8 cellular contexts compared by ENCODE assay signal in the genomic region with DNA sequence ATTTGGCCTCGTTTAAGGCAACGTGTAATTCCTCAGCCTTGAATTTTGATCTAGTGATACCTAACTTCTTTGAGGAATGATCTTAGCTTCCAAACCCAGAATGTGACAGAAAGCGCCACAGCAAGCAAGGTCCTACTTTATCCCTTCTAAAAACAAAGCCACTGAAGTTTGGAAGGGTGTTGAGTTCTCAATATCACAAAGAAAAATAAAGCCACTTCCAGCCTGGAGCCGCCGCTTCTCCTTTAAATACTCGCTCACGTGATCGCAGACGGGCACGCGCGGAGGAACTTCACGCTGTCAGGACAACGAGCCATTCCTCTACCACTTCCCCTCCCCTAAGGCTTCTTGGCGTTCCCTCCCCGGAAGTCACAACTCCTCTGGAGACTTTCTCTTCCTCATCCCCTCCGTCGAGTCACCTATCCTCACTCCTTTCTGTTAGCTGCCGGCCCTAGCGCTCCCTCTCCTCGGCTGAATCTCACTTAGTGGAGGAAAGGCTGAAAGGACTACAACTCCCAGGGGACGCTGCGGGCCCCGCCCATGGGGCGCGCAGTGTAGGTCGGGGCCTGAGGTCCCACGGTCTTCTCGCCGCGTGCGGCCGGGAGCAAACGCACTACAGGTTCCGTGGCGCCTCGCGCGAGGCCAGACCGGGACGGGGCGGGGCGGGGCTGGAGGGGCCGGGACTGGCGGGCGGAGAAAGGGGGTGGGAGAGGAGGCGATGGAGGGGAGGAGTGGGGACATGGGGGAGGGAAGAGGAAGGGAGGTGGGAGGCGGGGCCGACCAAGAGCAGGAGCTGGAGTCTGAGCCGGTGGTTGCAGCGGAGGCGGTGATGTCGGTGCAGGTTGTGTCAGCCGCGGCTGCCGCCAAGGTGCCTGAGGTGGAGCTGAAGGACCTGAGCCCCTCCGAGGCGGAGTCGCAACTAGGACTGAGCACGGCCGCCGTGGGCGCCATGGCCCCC. TPM values are rescaled to one million over a fixed set of nuclear protein-coding genes. Genes with fewer than 3 reads are reported as not detected.
DNase-seq lines count a peak whose midpoint lies in the region; ATAC-seq, FAIRE-seq and TF ChIP-seq lines count a peak whose summit lies in the region.

A gene (plus strand): TSS at position 780 of the 955 bp plus-strand sequence.

- H3K36me3 ChIP-seq in bronchial epithelial cell (ENCODE audit: control insufficient read depth, insufficient read depth, low read length) (no peaks in the 10 kb centered on the region), smooth muscle cell (ENCODE audit: low read depth) (no peaks in the 10 kb centered on the region)

- WGBS in smooth muscle cell (ENCODE audit: low lambda C conversion rate) = 1% methylated on average over 53 of the region's 63 CpGs

- no peaks in the 10 kb centered on the region for H3K9me3 ChIP-seq in smooth muscle cell (replicated peaks; ENCODE audit: low read depth)

- peak within 1 kb of the TSS; percentile 59 for H3K4me3 ChIP-seq in AG09309 (ENCODE audit: control insufficient read depth, low read depth, low read length)
- H3K4me3 ChIP-seq in WI38 (ENCODE audit: low read depth, low read length) = peak within 1 kb of the TSS; percentile 78
- peak within 1 kb of the TSS; percentile 87 for H3K4me3 ChIP-seq in bronchial epithelial cell (ENCODE audit: low read depth, low read length)
- H3K4me3 ChIP-seq in smooth muscle cell = peak within 1 kb of the TSS; percentile 56

- FAIRE-seq in bronchial epithelial cell (lab: Jason Lieb, UNC) = no peak

- H3K9ac ChIP-seq in smooth muscle cell (ENCODE audit: low read depth) = peak within 1 kb of the TSS; percentile 55

- no peak for TF ChIP-seq CTCF in AG09309 (IDR thresholded peaks at IDR 0.05; ENCODE audit: control insufficient read depth, insufficient read depth, low read depth, low read length, missing control alignments)
- TF ChIP-seq CTCF in WI38 (IDR thresholded peaks at IDR 0.05; ENCODE audit: low read depth, low read length) = no peak
- no peak for TF ChIP-seq CTCF in bronchial epithelial cell (IDR thresholded peaks at IDR 0.05; ENCODE audit: insufficient read depth, low read length, severe bottlenecking)
- no peak for TF ChIP-seq CTCF in smooth muscle cell (IDR thresholded peaks at IDR 0.05; ENCODE audit: borderline replicate concordance, insufficient read depth, poor library complexity, severe bottlenecking)

- peak within 1 kb of the TSS; percentile 83 for H3K4me2 ChIP-seq in smooth muscle cell

- H4K20me1 ChIP-seq in smooth muscle cell (ENCODE audit: low read depth) = no peaks in the 10 kb centered on the region

- ATAC-seq in GM19023 (IDR thresholded peaks at IDR 0.05; ENCODE audit: unreplicated experiment) (peak; percentile 92), HG03196 (IDR thresholded peaks at IDR 0.05; ENCODE audit: unreplicated experiment) (peak; percentile 90)

- peaks cover 18% of the 10 kb centered on the region for H3K4me1 ChIP-seq in smooth muscle cell (ENCODE audit: low read depth)

- peak within 1 kb of the TSS; percentile 50 for H3K27ac ChIP-seq in smooth muscle cell (ENCODE audit: low read depth)

- H3K27me3 ChIP-seq in bronchial epithelial cell (ENCODE audit: control insufficient read depth, insufficient read depth, low read length) (no peaks in the 10 kb centered on the region), smooth muscle cell (ENCODE audit: low read depth) (no peaks in the 10 kb centered on the region)

- peak within 1 kb of the TSS; percentile 93 for H2AFZ ChIP-seq in smooth muscle cell (ENCODE audit: low read depth)

- DNase-seq in AG09309 (ENCODE audit: low read depth) (peak; percentile 79), NCI-H226 (peak; percentile 98), bronchial epithelial cell (ENCODE audit: low read depth) (peak; percentile 92), iPS-NIHi7 (ENCODE audit: extremely low spot score) (peak; percentile 94), smooth muscle cell (lab: John Stamatoyannopoulos, UW; ENCODE audit: unreplicated experiment) (peak; percentile 93)

- H3K79me2 ChIP-seq in smooth muscle cell (ENCODE audit: low read depth) = no peaks in the 10 kb centered on the region

- no peaks in the 10 kb centered on the region for H3F3A ChIP-seq in smooth muscle cell (ENCODE audit: low read depth)

RNA-seq across cellular contexts. Expression of the gene that starts here (rescaled TPM):
- total RNA-seq in bronchial epithelial cell = 5.0 and 7.2 TPM in 2 replicates
- 7.3 and 10.8 TPM in 2 replicates for total RNA-seq in smooth muscle cell
- 5.4 and 6.3 TPM in 2 replicates for polyA plus RNA-seq in smooth muscle cell

Comparison
In these comparisons a context has a peak if more than half of its experiments do, and no peak if none do; other contexts are left out.
1. Peak in every context shown above with its lines: DNase-seq, ATAC-seq, H3K4me3 ChIP-seq and H3K27ac ChIP-seq.